ENCODE assay signal across 26 cellular contexts in genomic region chr5:2532809-2533208, GRCh38.
"Had no signal": no experiment of that assay in that cellular context is flagged by ENCODE, and none has a peak within 500 bp of the region (broad histone marks: within the 10 kb centered on the region; RNA-seq: fewer than 3 reads in every experiment).

No MANE protein-coding gene starts in this region.

- H3K36me3 ChIP-seq: colonic mucosa, esophagus squamous epithelium, heart right ventricle, sigmoid colon, tibial artery, vagina had no signal

- H3K27me3 ChIP-seq: colonic mucosa, testis, tibial artery, vagina had no signal

- H3K4me1 ChIP-seq: colonic mucosa, esophagus squamous epithelium, heart right ventricle, parathyroid adenoma, sigmoid colon, testis, tibial artery, vagina had no signal

- H3K4me3 Mint-ChIP-seq: effector memory CD8-positive, alpha-beta T cell; memory B cell; natural killer cell; stimulated activated memory B cell treated with anti-CD40 and anti-IgM and Interleukin-4, amounts not matched to agents 10 μg/mL and 1 μg/mL and 100 μg/mL, for 72 hours had no signal

- H3K4me1 Mint-ChIP-seq: memory B cell; natural killer cell; stimulated activated memory B cell treated with anti-CD40 and anti-IgM and Interleukin-4, amounts not matched to agents 10 μg/mL and 1 μg/mL and 100 μg/mL, for 72 hours had no signal

- H3K36me3 Mint-ChIP-seq: memory B cell; natural killer cell; stimulated activated memory B cell treated with anti-CD40 and anti-IgM and Interleukin-4, amounts not matched to agents 10 μg/mL and 1 μg/mL and 100 μg/mL, for 72 hours had no signal

- H3K4me3 ChIP-seq: colonic mucosa, esophagus squamous epithelium, heart right ventricle, lung, sigmoid colon, testis, tibial artery, vagina had no signal

- DNase-seq: colonic mucosa; dermis blood vessel endothelial cell; effector memory CD8-positive, alpha-beta T cell; erythroblast; esophagus squamous epithelium; foreskin melanocyte; glutamatergic neuron; heart right ventricle; hippocampal formation; kidney glomerular epithelial cell; left colon; natural killer cell; right cardiac atrium; sigmoid colon; stimulated activated CD4-positive, alpha-beta T cell treated with anti-CD3 and anti-CD28 coated beads, Interleukin-2, amount 100 ng/mL, for 24 hours; stimulated activated CD4-positive, alpha-beta T cell treated with anti-CD3 and anti-CD28 coated beads, Interleukin-4, amount 100 ng/mL, for 24 hours; stimulated activated naive CD8-positive, alpha-beta T cell treated with anti-CD3 and anti-CD28 coated beads, Interleukin-15, Interleukin-2, amounts not matched to agents 100 U/mL and 50 U/mL, for 24 hours; substantia nigra; testis; tibial artery had no signal

- H3K9ac ChIP-seq: parathyroid adenoma had no signal

- H3K79me2 ChIP-seq: parathyroid adenoma had no signal

- H2AFZ ChIP-seq: parathyroid adenoma had no signal

- H3K27ac ChIP-seq: colonic mucosa, esophagus squamous epithelium, heart right ventricle, parathyroid adenoma, sigmoid colon, testis, tibial artery, vagina had no signal

- H3K9me3 ChIP-seq: colonic mucosa, testis, vagina had no signal

- H3K27ac Mint-ChIP-seq: effector memory CD8-positive, alpha-beta T cell; memory B cell; natural killer cell; progenitor cell of endocrine pancreas; stimulated activated memory B cell treated with anti-CD40 and anti-IgM and Interleukin-4, amounts not matched to agents 10 μg/mL and 1 μg/mL and 100 μg/mL, for 72 hours had no signal

- H3K27me3 Mint-ChIP-seq: effector memory CD8-positive, alpha-beta T cell; memory B cell; stimulated activated memory B cell treated with anti-CD40 and anti-IgM and Interleukin-4, amounts not matched to agents 10 μg/mL and 1 μg/mL and 100 μg/mL, for 72 hours had no signal

- ATAC-seq: effector memory CD8-positive, alpha-beta T cell; heart right ventricle; left colon; natural killer cell; right cardiac atrium; stimulated activated memory B cell treated with anti-CD40 and anti-IgM and Interleukin-4, amounts not matched to agents 10 μg/mL and 1 μg/mL and 100 μg/mL, for 72 hours; stimulated activated naive CD8-positive, alpha-beta T cell treated with anti-CD3 and anti-CD28 coated beads, Interleukin-15, Interleukin-2, amounts not matched to agents 100 U/mL and 50 U/mL, for 24 hours had no signal
